8 cellular contexts compared by ENCODE assay signal in the genomic region with DNA sequence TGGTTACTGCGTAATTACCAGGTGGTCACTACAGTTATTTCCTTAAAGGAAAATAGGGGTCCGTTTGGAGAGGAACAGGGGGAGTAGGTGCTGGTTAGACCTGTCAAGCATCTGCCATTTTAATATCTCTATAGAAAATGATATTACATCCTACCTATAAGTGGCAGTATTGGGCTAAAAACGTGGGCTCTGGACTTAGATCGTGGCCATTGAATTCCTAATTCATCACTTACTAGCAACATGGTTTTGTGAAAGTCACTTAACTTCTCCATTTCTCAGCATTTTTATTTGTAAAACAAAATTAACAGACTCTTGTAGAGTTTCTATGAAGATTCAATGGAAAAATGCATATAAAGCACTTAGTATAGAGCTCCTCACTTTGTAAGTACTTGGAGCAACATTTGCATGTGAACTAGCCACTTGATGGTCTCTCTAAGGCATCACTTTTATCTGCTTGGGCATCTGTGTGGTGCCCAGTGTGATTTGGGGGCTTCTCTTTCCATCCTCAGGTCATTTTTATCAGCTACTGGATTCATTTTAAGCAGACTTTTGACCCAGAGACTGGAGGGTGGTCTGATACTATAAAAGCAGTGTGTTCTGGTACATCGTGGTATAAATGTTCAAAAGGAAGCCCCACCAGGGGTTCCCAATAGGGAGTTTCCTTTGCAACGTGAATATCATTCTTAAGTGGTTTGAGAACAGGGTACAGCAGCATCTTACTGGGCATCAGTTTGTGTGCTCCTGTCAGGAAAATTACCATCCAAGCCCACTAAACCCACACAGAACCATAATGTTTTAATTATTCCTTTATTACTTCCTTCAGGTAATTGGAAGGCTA. TPM values are rescaled to one million over a fixed set of nuclear protein-coding genes. Genes with fewer than 3 reads are reported as not detected.
DNase-seq lines count a peak whose midpoint lies in the region; ATAC-seq, FAIRE-seq and TF ChIP-seq lines count a peak whose summit lies in the region.

No MANE protein-coding gene starts in this region.

- no peak overlapping the region for H3K4me3 ChIP-seq in A549
- H3K4me3 ChIP-seq in brain microvascular endothelial cell (ENCODE audit: low read depth, low read length) = no peak overlapping the region
- no peak overlapping the region for H3K4me3 ChIP-seq in effector memory CD4-positive, alpha-beta T cell (ENCODE audit: insufficient read depth, low read depth, low read length, poor library complexity, severe bottlenecking)

- H3K36me3 Mint-ChIP-seq in memory B cell = no peaks in the 10 kb centered on the region

- H3K27me3 Mint-ChIP-seq in memory B cell = no peaks in the 10 kb centered on the region

- H3K4me3 Mint-ChIP-seq in memory B cell = no peak overlapping the region

- H3K4me2 ChIP-seq in A549 = no peak overlapping the region

- H3K27ac ChIP-seq in A549 (peak overlapping the region; percentile 54 to 83), brain microvascular endothelial cell (no peak overlapping the region)
- H3K27ac ChIP-seq in effector memory CD4-positive, alpha-beta T cell (ENCODE audit: insufficient read depth, low read length, poor library complexity, severe bottlenecking) = no peak overlapping the region

- no peaks in the 10 kb centered on the region for H3K4me1 Mint-ChIP-seq in memory B cell

- ATAC-seq in A549 (peak; percentile 54 to 85; a peak in 4 of 6 replicates), GM18517 (IDR thresholded peaks at IDR 0.05; ENCODE audit: unreplicated experiment) (peak; percentile 91), HG03103 (IDR thresholded peaks at IDR 0.05; ENCODE audit: low read depth, unreplicated experiment) (peak; percentile 87), memory B cell (ENCODE audit: low read depth) (peak; percentile 46)

- H3K36me3 ChIP-seq in brain microvascular endothelial cell (replicated peaks) = no peaks in the 10 kb centered on the region
- H3K36me3 ChIP-seq in effector memory CD4-positive, alpha-beta T cell (ENCODE audit: control insufficient read depth, insufficient read depth, low read length) = no peaks in the 10 kb centered on the region

- peaks cover 5% of the 10 kb centered on the region; the same call in 2 of the 3 replicates for H3K4me1 ChIP-seq in A549
- H3K4me1 ChIP-seq in effector memory CD4-positive, alpha-beta T cell (ENCODE audit: control insufficient read depth, insufficient read depth, low read length, poor library complexity, severe bottlenecking) = no peaks in the 10 kb centered on the region

- in situ Hi-C loops in brain microvascular endothelial cell (cut with HindIII; ENCODE audit: low pct_ligation_motif_present, low sequenced_read_pairs) = loop anchor here (25.0 kb wide), 1 partner anchor 474 kb away; no protein-coding TSS in a partner anchor

- no peaks in the 10 kb centered on the region for H3K9me3 ChIP-seq in A549
- H3K9me3 ChIP-seq in effector memory CD4-positive, alpha-beta T cell (ENCODE audit: control insufficient read depth, low read length) = no peaks in the 10 kb centered on the region

- CTCF ChIA-PET in A549 (lab: Yijun Ruan, JAX) = interaction anchor here (0.9 to 6.0 kb wide), 30 partner anchors 9 to 476 kb away, joined by 3 to 38 read pairs (median 4); partner anchors contain the start of genes CXCL2, CXCL5 and CXCL8

- H3K9me3 Mint-ChIP-seq in memory B cell = no peaks in the 10 kb centered on the region

- TF ChIP-seq EP300 in A549 (IDR thresholded peaks at IDR 0.05) = no peak

- TF ChIP-seq POLR2A in A549 (IDR thresholded peaks at IDR 0.05; ENCODE audit: low read length) = no peak

- no peak overlapping the region for H3K27ac Mint-ChIP-seq in memory B cell

- 23% methylated on average over 6 of the region's 6 CpGs for WGBS in A549 (ENCODE audit: missing lambda C conversion rate)

- TF ChIP-seq CTCF in A549 (IDR thresholded peaks at IDR 0.05) = peak; percentile 63
- TF ChIP-seq CTCF in brain microvascular endothelial cell (IDR thresholded peaks at IDR 0.05; ENCODE audit: low read depth, low read length, missing control alignments) = peak; percentile 57

- DNase-seq in A549 (ENCODE audit: low read depth in 1 of 2, low spot score in 1 of 2) (peak; percentile 19 to 61), NCI-H226 (peak; percentile 21), brain microvascular endothelial cell (peak; percentile 47), memory B cell (ENCODE audit: low spot score in 2 of 2) (no peak), T1000 (lab: John Stamatoyannopoulos, UW) (no peak)
- no peak for DNase-seq in effector memory CD4-positive, alpha-beta T cell

- FAIRE-seq in A549 (lab: Jason Lieb, UNC) = no peak

- TF ChIP-seq RAD21 in A549 (conservative IDR thresholded peaks at IDR 0.05 in 1 of 2, IDR thresholded peaks at IDR 0.05 in 1 of 2) = peak; percentile 83 to 84

- POLR2A ChIA-PET in A549 (lab: Yijun Ruan, JAX) = no interaction called here

- no peaks in the 10 kb centered on the region for H3K27me3 ChIP-seq in brain microvascular endothelial cell (replicated peaks)
- no peaks in the 10 kb centered on the region for H3K27me3 ChIP-seq in effector memory CD4-positive, alpha-beta T cell (replicated peaks; ENCODE audit: control insufficient read depth, insufficient read depth, low read length, poor library complexity, severe bottlenecking)

TF ChIP-seq in A549, 52 proteins besides CTCF, POLR2A, EP300 and RAD21:
- no peak for TF ChIP-seq NR3C1 (IDR thresholded peaks at IDR 0.05)
- peak; percentile 82 for TF ChIP-seq SMC3 (IDR thresholded peaks at IDR 0.05)

RNA-seq across cellular contexts. Expression of gene RASSF6, which starts 42.7 kb away (rescaled TPM):
- 4.4 and 5.9 TPM in 2 replicates for polyA plus RNA-seq in A549 (2011; rRNA removed)
- polyA plus RNA-seq in A549 (2012; cell fraction: cytosol; rRNA removed) = 0.33 and 0.43 TPM in 2 replicates
- 0.28 and 0.32 TPM in 2 replicates for polyA plus RNA-seq in A549 (2012; cell fraction: nucleus; rRNA removed)
- polyA plus RNA-seq in A549 (2017; fragmentation: RNase III; extraction: RNeasy Plus Mini Kit Qiagen cat#74134 plus additional on column Dnase treatment) = 1.6 to 1.8 TPM (median 1.8 TPM) in 3 replicates
- polyA minus RNA-seq in A549 (2011; rRNA and poly(A)+ RNA removed) = 3.3 and 4.0 TPM in 2 replicates

Comparison
In these comparisons a context has a peak if more than half of its experiments do, and no peak if none do; other contexts are left out.
1. DNase-seq: peak in A549 (2 of 2), NCI-H226 (single experiment) and brain microvascular endothelial cell (single experiment); none in memory B cell (0 of 2), T1000 (single experiment) and effector memory CD4-positive, alpha-beta T cell (0 of 3).
2. H3K27ac ChIP-seq: peak in A549 (2 of 2); none in brain microvascular endothelial cell (single experiment) and effector memory CD4-positive, alpha-beta T cell (single experiment).
3. Peak in every context shown above with its lines, with median percentiles within 50 percentile points of each other: ATAC-seq.